ENCODE assay signal across 33 cellular contexts in the genomic region with DNA sequence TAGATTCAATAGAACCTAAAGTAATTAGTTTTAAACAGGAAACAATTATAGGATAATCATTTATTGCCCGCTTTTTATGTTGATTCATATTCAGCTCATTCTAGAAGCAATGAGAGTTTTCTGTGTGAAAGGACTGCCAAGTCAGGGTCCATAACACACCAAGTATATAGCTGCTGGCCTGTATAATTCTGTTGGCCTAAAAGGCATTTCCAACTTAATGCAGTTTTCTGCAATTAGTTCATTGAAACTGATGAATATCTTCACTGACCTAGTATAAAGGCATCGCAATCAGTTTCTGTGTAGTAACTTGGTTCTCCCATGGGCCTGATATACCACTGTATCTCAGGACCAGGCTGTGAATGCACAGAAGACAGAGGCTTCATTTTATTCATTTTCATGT.
DNase-seq lines count a peak whose midpoint lies in the region; ATAC-seq and TF ChIP-seq lines count a peak whose summit lies in the region.
"Had no signal": no experiment of that assay in that cellular context is flagged by ENCODE, and none has a peak within 500 bp of the region (broad histone marks: within the 10 kb centered on the region; RNA-seq: fewer than 3 reads in every experiment).

No MANE protein-coding gene starts in this region.

- H4K20me1 ChIP-seq in SK-N-SH (ENCODE audit: insufficient read depth), result no peaks in the 10 kb centered on the region
- no peaks in the 10 kb centered on the region for H4K20me1 ChIP-seq in Karpas-422 (ENCODE audit: insufficient read depth, low read depth, low read length)
- H4K20me1 ChIP-seq: BLaER1; BLaER1 treated with 17β-estradiol and CSF1 and Interleukin-3, amounts not matched to agents 10 nM and 100 nM had no signal

- TF ChIP-seq RAD21 in SK-N-SH (IDR thresholded peaks at IDR 0.05; ENCODE audit: low read length), result no peak

- intact Hi-C loops in A673 (cut with micrococcal nuclease; ENCODE audit: unreplicated experiment), result no loop called here

- POLR2A ChIA-PET in SK-N-SH (lab: Yijun Ruan, JAX) (no interaction called here), A673 (lab: Charles Lee; ENCODE audit: low non-redundant PET) (no interaction called here)

- H3K9me2 ChIP-seq in SK-N-SH (no peaks in the 10 kb centered on the region), Karpas-422 (replicated peaks; ENCODE audit: insufficient read depth, low read length) (0 out of 2 replicates have a peak, but pooled peaks cover 3% of the 10 kb centered on the region)

- H3K79me2 ChIP-seq in SK-N-SH (ENCODE audit: insufficient read depth) (no peaks in the 10 kb centered on the region), Karpas-422 (ENCODE audit: low read length) (no peaks in the 10 kb centered on the region)

- ATAC-seq in SK-N-SH treated with all-trans-retinoic acid at 6 μM for 48 hours, result no peak
- ATAC-seq in GM21515 (IDR thresholded peaks at IDR 0.05; ENCODE audit: unreplicated experiment), result no peak
- ATAC-seq: A549; CD8-positive, alpha-beta T cell had no signal

- BruUV-seq in A673 (replicated peaks; lab: Mats Ljungman, UMichigan), result no TSS peak

- H2AFZ ChIP-seq in SK-N-SH (ENCODE audit: low read depth), result no peak overlapping the region
- H2AFZ ChIP-seq in Karpas-422 (ENCODE audit: low read length), result no peak overlapping the region

- DNase-seq in NCI-H1105 treated with DMSO at 0.1 percent for 48 hours (lab: John Stamatoyannopoulos, UW) (peak; percentile 16), NCI-H1105 (lab: John Stamatoyannopoulos, UW) (no peak), SK-N-SH (peak; percentile 8), A673 (ENCODE audit: low spot score) (peak; percentile 89), left kidney (ENCODE audit: low read depth, low spot score) (peak; percentile 12), Karpas-422 (no peak)
- DNase-seq: 8988T; ACHN; AML-193; BE2C; C1 segment of cervical spinal cord; Caco-2; Calu3; CD4-positive, alpha-beta memory T cell; CD4-positive, alpha-beta T cell; CD4-positive, CD25-positive, alpha-beta regulatory T cell; CD8-positive, alpha-beta memory T cell; CD8-positive, alpha-beta T cell; COR-L47; DMS 273 treated with DMSO at 0.1 percent for 48 hours; DMS153; DMS53; DMS79; DMS79 treated with DMSO at 0.1 percent for 48 hours; DND-41; EL had no signal

- H3K9me3 ChIP-seq in SK-N-SH, result no peaks in the 10 kb centered on the region
- H3K9me3 ChIP-seq in A673 (ENCODE audit: low read depth, low read length, poor library complexity, severe bottlenecking), result no peaks in the 10 kb centered on the region
- H3K9me3 ChIP-seq in Karpas-422 (ENCODE audit: low read length), result no peaks in the 10 kb centered on the region
- H3K9me3 ChIP-seq: A549; BE2C; BLaER1; BLaER1 treated with 17β-estradiol and CSF1 and Interleukin-3, amounts not matched to agents 10 nM and 100 nM; Caco-2 had no signal

- H3K4me2 ChIP-seq in SK-N-SH, result no peak overlapping the region
- no peak overlapping the region for H3K4me2 ChIP-seq in Karpas-422 (ENCODE audit: low read depth, low read length, poor library complexity, severe bottlenecking)
- H3K4me2 ChIP-seq: A549; BLaER1; BLaER1 treated with 17β-estradiol and CSF1 and Interleukin-3, amounts not matched to agents 10 nM and 100 nM had no signal

- H3K36me3 ChIP-seq in SK-N-SH (replicated peaks in 1 of 2; ENCODE audit: control insufficient read depth in 1 of 2, insufficient read depth in 2 of 2, low read length in 1 of 2), result peaks cover 0 to 17% of the 10 kb centered on the region in 2 experiments
- H3K36me3 ChIP-seq in A673 (ENCODE audit: insufficient read depth, low read length, poor library complexity, severe bottlenecking), result no peaks in the 10 kb centered on the region
- no peaks in the 10 kb centered on the region for H3K36me3 ChIP-seq in Karpas-422 (ENCODE audit: insufficient read depth, low read length)
- H3K36me3 ChIP-seq: BE2C; BLaER1; BLaER1 treated with 17β-estradiol and CSF1 and Interleukin-3, amounts not matched to agents 10 nM and 100 nM had no signal

- 60% methylated on average over 2 of the region's 2 CpGs for WGBS in SK-N-SH (ENCODE audit: low lambda C conversion rate)

- H3K9ac ChIP-seq in SK-N-SH, result no peak overlapping the region
- H3K9ac ChIP-seq in Karpas-422 (ENCODE audit: low read length), result no peak overlapping the region
- H3K9ac ChIP-seq: BLaER1; BLaER1 treated with 17β-estradiol and CSF1 and Interleukin-3, amounts not matched to agents 10 nM and 100 nM had no signal

- peak overlapping the region in 1 of 2 experiments; percentile 84; a peak in 1 of 4 replicates for H3K27ac ChIP-seq in SK-N-SH (ENCODE audit: low read depth in 2 of 2, low read length in 1 of 2)
- H3K27ac ChIP-seq in A673 (ENCODE audit: low read depth, low read length, poor library complexity, severe bottlenecking), result peak overlapping the region; percentile 58
- no peak overlapping the region for H3K27ac ChIP-seq in Karpas-422 (ENCODE audit: low read length)
- H3K27ac ChIP-seq: 22Rv1; A549; BLaER1; BLaER1 treated with 17β-estradiol and CSF1 and Interleukin-3, amounts not matched to agents 10 nM and 100 nM; C4-2B had no signal

- H3K4me3 ChIP-seq in SK-N-SH (ENCODE audit: low read depth in 2 of 2, low read length in 1 of 2) (no peak overlapping the region), A673 (ENCODE audit: low read depth, low read length, poor library complexity, severe bottlenecking) (no peak overlapping the region), Karpas-422 (ENCODE audit: low read length) (no peak overlapping the region)
- H3K4me3 ChIP-seq: A549; BLaER1; BLaER1 treated with 17β-estradiol and CSF1 and Interleukin-3, amounts not matched to agents 10 nM and 100 nM had no signal

- CTCF ChIA-PET in SK-N-SH (lab: Yijun Ruan, JAX), result interaction anchor here (0.7 to 1.8 kb wide), 5 partner anchors 26 to 889 kb away, joined by 3 to 7 read pairs (median 3); no protein-coding TSS in a partner anchor
- CTCF ChIA-PET in A673 (lab: Charles Lee), result no interaction called here

- no peak for TF ChIP-seq EP300 in SK-N-SH (IDR thresholded peaks at IDR 0.05; ENCODE audit: borderline replicate concordance in 1 of 2, low read depth in 1 of 2, low read length in 1 of 2)

- no peak for TF ChIP-seq CTCF in SK-N-SH (IDR thresholded peaks at IDR 0.05)
- no peak for TF ChIP-seq CTCF in A673 (conservative IDR thresholded peaks at IDR 0.05; ENCODE audit: low read depth, low read length)

- no peaks in the 10 kb centered on the region for H3K27me3 ChIP-seq in SK-N-SH (ENCODE audit: insufficient read depth)
- H3K27me3 ChIP-seq in A673 (replicated peaks; ENCODE audit: insufficient read depth, low read depth, low read length, poor library complexity), result no peaks in the 10 kb centered on the region
- H3K27me3 ChIP-seq in Karpas-422 (ENCODE audit: low read length), result no peaks in the 10 kb centered on the region
- H3K27me3 ChIP-seq: BE2C; BLaER1; BLaER1 treated with 17β-estradiol and CSF1 and Interleukin-3, amounts not matched to agents 10 nM and 100 nM had no signal

- H3K4me1 ChIP-seq in SK-N-SH (ENCODE audit: control insufficient read depth in 1 of 2, insufficient read depth in 2 of 2, low read depth in 1 of 2, low read length in 1 of 2) (peaks cover 0 to 26% of the 10 kb centered on the region in 2 experiments; a peak in 2 of 4 replicates), A673 (ENCODE audit: insufficient read depth, low read length, poor library complexity, severe bottlenecking) (peaks cover 60% of the 10 kb centered on the region), Karpas-422 (ENCODE audit: low read length) (no peaks in the 10 kb centered on the region)
- H3K4me1 ChIP-seq: BE2C; BLaER1; BLaER1 treated with 17β-estradiol and CSF1 and Interleukin-3, amounts not matched to agents 10 nM and 100 nM had no signal

- peaks cover 7% of the 10 kb centered on the region for H3F3A ChIP-seq in SK-N-SH (replicated peaks; ENCODE audit: insufficient read depth)

TF ChIP-seq in SK-N-SH treated with all-trans-retinoic acid at 6 μM for 48 hours, 23 proteins besides CTCF, POLR2A, EP300 and RAD21 (continues in another document):
- TF ChIP-seq ZFP3 (CRISPR knock-in tag; IDR thresholded peaks at IDR 0.05) (no peak), SNAI2 (CRISPR knock-in tag; IDR thresholded peaks at IDR 0.05) (no peak), ISL1 (CRISPR knock-in tag; IDR thresholded peaks at IDR 0.05) (no peak), ZC3H10 (CRISPR knock-in tag; IDR thresholded peaks at IDR 0.05) (no peak), BACH2 (CRISPR knock-in tag; IDR thresholded peaks at IDR 0.05; ENCODE audit: borderline replicate concordance) (no peak), ZNF8 (CRISPR knock-in tag; IDR thresholded peaks at IDR 0.05) (no peak), CSRNP3 (CRISPR knock-in tag; IDR thresholded peaks at IDR 0.05) (no peak), ZNF70 (CRISPR knock-in tag; IDR thresholded peaks at IDR 0.05) (no peak), OSR1 (CRISPR knock-in tag; IDR thresholded peaks at IDR 0.05) (no peak), ZFP30 (CRISPR knock-in tag; IDR thresholded peaks at IDR 0.05) (no peak), PATZ1 (CRISPR knock-in tag; IDR thresholded peaks at IDR 0.05; ENCODE audit: borderline replicate concordance) (no peak), GLIS3 (CRISPR knock-in tag; IDR thresholded peaks at IDR 0.05) (no peak)

Comparison
In these comparisons a context has a peak if more than half of its experiments do, and no peak if none do; other contexts are left out.
1. DNase-seq: peak in NCI-H1105 treated with DMSO at 0.1 percent for 48 hours (single experiment), SK-N-SH (single experiment), A673 (single experiment) and left kidney (single experiment); none in NCI-H1105 (single experiment) and Karpas-422 (single experiment).